ENCODE assay signal across 21 cellular contexts in genomic region chr10:76411719-76412435, GRCh38.
DNase-seq lines count a peak whose midpoint lies in the region; ATAC-seq and TF ChIP-seq lines count a peak whose summit lies in the region.
"Had no signal": no experiment of that assay in that cellular context is flagged by ENCODE, and none has a peak within 500 bp of the region (broad histone marks: within the 10 kb centered on the region; RNA-seq: fewer than 3 reads in every experiment).

No MANE protein-coding gene starts in this region.

- no peak for ATAC-seq in HG03342 (IDR thresholded peaks at IDR 0.05; ENCODE audit: unreplicated experiment)
- ATAC-seq: natural killer cell; stimulated activated naive CD8-positive, alpha-beta T cell treated with anti-CD3 and anti-CD28 coated beads, Interleukin-15, Interleukin-2, amounts not matched to agents 100 U/mL and 50 U/mL, for 24 hours had no signal

- H3K79me1 ChIP-seq in mesenchymal stem cell (replicated peaks; ENCODE audit: low read length, poor library complexity, severe bottlenecking): no peaks in the 10 kb centered on the region

- H2BK5ac ChIP-seq in mesenchymal stem cell (ENCODE audit: low read depth, low read length, poor library complexity, severe bottlenecking): no peak overlapping the region

- no peaks in the 10 kb centered on the region for H3K36me3 ChIP-seq in mesenchymal stem cell (ENCODE audit: control insufficient read depth in 1 of 2, insufficient read depth in 2 of 2, low read depth in 1 of 2, low read length in 2 of 2)
- no peaks in the 10 kb centered on the region for H3K36me3 ChIP-seq in tibial nerve

- no peak overlapping the region for H3K18ac ChIP-seq in mesenchymal stem cell (ENCODE audit: low read depth in 1 of 2, low read length in 2 of 2)

- TF ChIP-seq CTCF in tibial nerve (IDR thresholded peaks at IDR 0.05): no peak

- no peak overlapping the region for H3K4me3 ChIP-seq in mesenchymal stem cell (ENCODE audit: insufficient read depth in 1 of 2, low read depth in 1 of 2, low read length in 2 of 2)
- H3K4me3 ChIP-seq in tibial nerve: no peak overlapping the region

- H2BK12ac ChIP-seq in mesenchymal stem cell (ENCODE audit: low read length in 2 of 2): peak overlapping the region; percentile 51 to 59

- H3K27ac ChIP-seq in mesenchymal stem cell (ENCODE audit: low read length, poor library complexity, severe bottlenecking) (no peak overlapping the region), tibial nerve (peak overlapping the region in 3 of 4 donors; percentile 5 to 39 (median 22))
- H3K27ac ChIP-seq: HL-60, VCaP had no signal

- no peak overlapping the region for H3K4me2 ChIP-seq in mesenchymal stem cell (ENCODE audit: low read length, poor library complexity, severe bottlenecking)

- H3K4me1 ChIP-seq in mesenchymal stem cell (ENCODE audit: control insufficient read depth, insufficient read depth, low read depth, low read length): no peaks in the 10 kb centered on the region
- peaks cover 0 to 9% (median 0%) of the 10 kb centered on the region in 4 donors for H3K4me1 ChIP-seq in tibial nerve

- no peak overlapping the region for H3K4ac ChIP-seq in mesenchymal stem cell (ENCODE audit: low read depth in 1 of 2, low read length in 2 of 2)

- H2BK15ac ChIP-seq in mesenchymal stem cell (ENCODE audit: low read depth, poor library complexity, severe bottlenecking): no peak overlapping the region

- 87% methylated on average over 8 of the region's 8 CpGs for WGBS in mesenchymal stem cell
- 78 to 80% methylated on average over 8 of the region's 8 CpGs for WGBS in tibial nerve, 2 donors

- H3K14ac ChIP-seq in mesenchymal stem cell (ENCODE audit: low read length in 2 of 2): no peak overlapping the region

- H3K9me3 ChIP-seq in mesenchymal stem cell (ENCODE audit: control insufficient read depth, low read length): no peaks in the 10 kb centered on the region
- H3K9me3 ChIP-seq in tibial nerve: no peaks in the 10 kb centered on the region

- no peak for TF ChIP-seq POLR2A in tibial nerve (IDR thresholded peaks at IDR 0.05)

- H2BK120ac ChIP-seq in mesenchymal stem cell (ENCODE audit: low read depth, low read length): no peak overlapping the region

- H3K9ac ChIP-seq in mesenchymal stem cell (ENCODE audit: low read length): peak overlapping the region; percentile 21

- H2AFZ ChIP-seq in mesenchymal stem cell (ENCODE audit: low read depth, low read length): no peak overlapping the region

- peak in 1 of 2 donors; percentile 68 for TF ChIP-seq EP300 in tibial nerve (IDR thresholded peaks at IDR 0.05)

- H3K27me3 ChIP-seq in mesenchymal stem cell (ENCODE audit: control insufficient read depth in 1 of 2, insufficient read depth in 1 of 2, low read length in 2 of 2) (no peaks in the 10 kb centered on the region), tibial nerve (no peaks in the 10 kb centered on the region)

- H3K23ac ChIP-seq in mesenchymal stem cell (ENCODE audit: low read length in 2 of 2): no peak overlapping the region

- DNase-seq in GM04503 (ENCODE audit: low read depth) (peak; percentile 89), fibroblast of peridontal ligament (ENCODE audit: extremely low read depth) (peak; percentile 97), mesenchymal stem cell (no peak), tibial nerve (ENCODE audit: low spot score in 2 of 2) (peak; percentile 31 to 55), NCI-H2081 treated with DMSO at 0.1 percent for 48 hours (lab: John Stamatoyannopoulos, UW) (no peak), amniotic stem cell (lab: John Stamatoyannopoulos, UW) (no peak), DMS114 treated with DMSO at 0.1 percent for 48 hours (lab: John Stamatoyannopoulos, UW; ENCODE audit: unreplicated experiment) (no peak)
- DNase-seq: activated CD4-positive, alpha-beta memory T cell treated with anti-CD3 and anti-CD28 coated beads, Interleukin-2, amount 10 ng/mL, durations not matched to agents 7 days and 5 days; activated naive CD8-positive, alpha-beta T cell treated with anti-CD3 and anti-CD28 coated beads, Interleukin-2, amount 10 ng/mL, durations not matched to agents 7 days and 5 days; activated T-cell treated with anti-CD3 and anti-CD28 coated beads, Interleukin-2, amount 50 U/mL, for 48 hours; AML-193; central memory CD4-positive, alpha-beta T cell; effector CD8-positive, alpha-beta T cell; natural killer cell; NCI-H2029; NCI-H524 treated with DMSO at 0.1 percent for 48 hours; SHP77 treated with DMSO at 0.1 percent for 48 hours; stimulated activated naive CD8-positive, alpha-beta T cell treated with anti-CD3 and anti-CD28 coated beads, Interleukin-15, Interleukin-2, amounts not matched to agents 100 U/mL and 50 U/mL, for 24 hours had no signal

- peak overlapping the region; percentile 27 for H4K91ac ChIP-seq in mesenchymal stem cell (ENCODE audit: low read length)

- no peak overlapping the region for H4K8ac ChIP-seq in mesenchymal stem cell (ENCODE audit: low read length)

- no peak overlapping the region for H2AK5ac ChIP-seq in mesenchymal stem cell (ENCODE audit: low read length, severe bottlenecking)

Comparison
In these comparisons a context has a peak if more than half of its experiments do, and no peak if none do; other contexts are left out.
1. DNase-seq: peak in GM04503 (single experiment), fibroblast of peridontal ligament (single experiment) and tibial nerve (2 of 2); none in mesenchymal stem cell (single experiment), NCI-H2081 treated with DMSO at 0.1 percent for 48 hours (single experiment), amniotic stem cell (single experiment) and DMS114 treated with DMSO at 0.1 percent for 48 hours (single experiment).